In genomic region chr19:41705393-41706174, GRCh38 we compare ENCODE assay signal across 1 cellular context.
TF ChIP-seq lines count a peak whose summit lies in the region.

No MANE protein-coding gene starts in this region.

TF ChIP-seq in IMR-90, 13 proteins besides CTCF, POLR2A, EP300 and RAD21 (continued from another document):
- TF ChIP-seq RFX5 (IDR thresholded peaks at IDR 0.05; ENCODE audit: low read depth, low read length) (no peak), MAZ (IDR thresholded peaks at IDR 0.05; ENCODE audit: borderline replicate concordance, low read depth, low read length) (no peak), CEBPB (IDR thresholded peaks at IDR 0.05; ENCODE audit: low read depth, low read length) (no peak), FOS (IDR thresholded peaks at IDR 0.05; ENCODE audit: low read depth, low read length) (no peak), CHD1 (IDR thresholded peaks at IDR 0.05; ENCODE audit: low read depth, low read length) (no peak), MXI1 (IDR thresholded peaks at IDR 0.05; ENCODE audit: borderline replicate concordance, low read depth, low read length) (no peak), MAFK (IDR thresholded peaks at IDR 0.05; ENCODE audit: low read depth, low read length) (no peak), USF2 (IDR thresholded peaks at IDR 0.05; ENCODE audit: low read depth, low read length) (no peak), RCOR1 (IDR thresholded peaks at IDR 0.05; ENCODE audit: insufficient replicate concordance, low read length) (no peak), SMC3 (IDR thresholded peaks at IDR 0.05; ENCODE audit: low read depth, low read length) (no peak)
